In genomic region chr6:3017304-3017703, GRCh38 we compare ENCODE assay signal across 18 cellular contexts.
"Had no signal": no experiment of that assay in that cellular context is flagged by ENCODE, and none has a peak within 500 bp of the region (broad histone marks: within the 10 kb centered on the region; RNA-seq: fewer than 3 reads in every experiment).

No MANE protein-coding gene starts in this region.

- H3K27me3 ChIP-seq: esophagus squamous epithelium, right atrium auricular region, sigmoid colon, testis, tibial nerve had no signal

- H3K4me3 ChIP-seq: esophagus squamous epithelium, left ventricle myocardium inferior, right atrium auricular region, sigmoid colon, skin epidermis, testis, tibial nerve had no signal

- H3K9me3 ChIP-seq: sigmoid colon, testis had no signal

- H3K4me1 ChIP-seq: testis had no signal

- FAIRE-seq: colon, keratinocyte had no signal

- DNase-seq: effector memory CD8-positive, alpha-beta T cell; esophagus squamous epithelium; foreskin fibroblast; immature natural killer cell; left ventricle myocardium inferior; naive thymus-derived CD4-positive, alpha-beta T cell; nephron progenitor cell; sigmoid colon; stimulated activated CD4-positive, alpha-beta T cell treated with anti-CD3 and anti-CD28 coated beads, Interleukin-2, amount 100 ng/mL, for 24 hours; stimulated activated CD4-positive, alpha-beta T cell treated with anti-CD3 and anti-CD28 coated beads, Interleukin-4, amount 100 ng/mL, for 4 hours; stimulated activated naive B cell treated with anti-CD40 and anti-IgM and Interleukin-4, amounts not matched to agents 10 μg/mL and 1 μg/mL and 100 μg/mL, for 72 hours; stimulated activated naive CD8-positive, alpha-beta T cell treated with anti-CD3 and anti-CD28 coated beads, Interleukin-15, amount 100 ng/mL, for 72 hours; testis had no signal

- H3K27ac ChIP-seq: esophagus squamous epithelium, left ventricle myocardium inferior, right atrium auricular region, sigmoid colon, skin epidermis, testis, tibial nerve had no signal
